ENCODE assay signal across 1 cellular context in genomic region chr5:136018814-136019777, GRCh38.
TF ChIP-seq lines count a peak whose summit lies in the region.

No MANE protein-coding gene starts in this region.

TF ChIP-seq in HEK293, 187 proteins besides CTCF, POLR2A, EP300 and RAD21 (continued from another document):
- no peak for TF ChIP-seq ZNF280D (tag by site-specific recombination; IDR thresholded peaks at IDR 0.05)
- TF ChIP-seq ZNF324 (tag by site-specific recombination; IDR thresholded peaks at IDR 0.05), result no peak
- peak; percentile 52; the same call in 1 of the 2 replicates for TF ChIP-seq ZNF24 (tag by site-specific recombination; IDR thresholded peaks at IDR 0.05)
- TF ChIP-seq BCL11A (tag by site-specific recombination; IDR thresholded peaks at IDR 0.05; ENCODE audit: low read depth), result 0 out of 2 replicates have a peak, but pooled peaks have one; percentile 57
- TF ChIP-seq ZBTB17 (tag by site-specific recombination; IDR thresholded peaks at IDR 0.05), result peak; percentile 28; the same call in 1 of the 2 replicates
- peak; percentile 35 for TF ChIP-seq ZIC2 (tag by site-specific recombination; IDR thresholded peaks at IDR 0.05)
- TF ChIP-seq ZNF629 (tag by site-specific recombination; IDR thresholded peaks at IDR 0.05), result 0 out of 2 replicates have a peak, but pooled peaks have one; percentile 22
- TF ChIP-seq ZNF398 (tag by site-specific recombination; IDR thresholded peaks at IDR 0.05), result no peak
- TF ChIP-seq OSR2 (tag by site-specific recombination; IDR thresholded peaks at IDR 0.05), result peak; percentile 86
- TF ChIP-seq, protein P1, sequence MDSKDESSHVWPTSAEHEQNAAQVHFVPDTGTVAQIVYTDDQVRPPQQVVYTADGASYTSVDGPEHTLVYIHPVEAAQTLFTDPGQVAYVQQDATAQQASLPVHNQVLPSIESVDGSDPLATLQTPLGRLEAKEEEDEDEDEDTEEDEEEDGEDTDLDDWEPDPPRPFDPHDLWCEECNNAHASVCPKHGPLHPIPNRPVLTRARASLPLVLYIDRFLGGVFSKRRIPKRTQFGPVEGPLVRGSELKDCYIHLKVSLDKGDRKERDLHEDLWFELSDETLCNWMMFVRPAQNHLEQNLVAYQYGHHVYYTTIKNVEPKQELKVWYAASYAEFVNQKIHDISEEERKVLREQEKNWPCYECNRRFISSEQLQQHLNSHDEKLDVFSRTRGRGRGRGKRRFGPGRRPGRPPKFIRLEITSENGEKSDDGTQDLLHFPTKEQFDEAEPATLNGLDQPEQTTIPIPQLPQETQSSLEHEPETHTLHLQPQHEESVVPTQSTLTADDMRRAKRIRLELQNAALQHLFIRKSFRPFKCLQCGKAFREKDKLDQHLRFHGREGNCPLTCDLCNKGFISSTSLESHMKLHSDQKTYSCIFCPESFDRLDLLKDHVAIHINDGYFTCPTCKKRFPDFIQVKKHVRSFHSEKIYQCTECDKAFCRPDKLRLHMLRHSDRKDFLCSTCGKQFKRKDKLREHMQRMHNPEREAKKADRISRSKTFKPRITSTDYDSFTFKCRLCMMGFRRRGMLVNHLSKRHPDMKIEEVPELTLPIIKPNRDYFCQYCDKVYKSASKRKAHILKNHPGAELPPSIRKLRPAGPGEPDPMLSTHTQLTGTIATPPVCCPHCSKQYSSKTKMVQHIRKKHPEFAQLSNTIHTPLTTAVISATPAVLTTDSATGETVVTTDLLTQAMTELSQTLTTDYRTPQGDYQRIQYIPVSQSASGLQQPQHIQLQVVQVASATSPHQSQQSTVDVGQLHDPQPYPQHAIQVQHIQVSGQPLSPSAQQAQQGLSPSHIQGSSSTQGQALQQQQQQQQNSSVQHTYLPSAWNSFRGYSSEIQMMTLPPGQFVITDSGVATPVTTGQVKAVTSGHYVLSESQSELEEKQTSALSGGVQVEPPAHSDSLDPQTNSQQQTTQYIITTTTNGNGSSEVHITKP (tag by site-specific recombination; IDR thresholded peaks at IDR 0.05), result peak; percentile 89
- peak; percentile 32; the same call in 1 of the 2 replicates for TF ChIP-seq ZBTB21 (tag by site-specific recombination; IDR thresholded peaks at IDR 0.05)
- TF ChIP-seq, protein P2, sequence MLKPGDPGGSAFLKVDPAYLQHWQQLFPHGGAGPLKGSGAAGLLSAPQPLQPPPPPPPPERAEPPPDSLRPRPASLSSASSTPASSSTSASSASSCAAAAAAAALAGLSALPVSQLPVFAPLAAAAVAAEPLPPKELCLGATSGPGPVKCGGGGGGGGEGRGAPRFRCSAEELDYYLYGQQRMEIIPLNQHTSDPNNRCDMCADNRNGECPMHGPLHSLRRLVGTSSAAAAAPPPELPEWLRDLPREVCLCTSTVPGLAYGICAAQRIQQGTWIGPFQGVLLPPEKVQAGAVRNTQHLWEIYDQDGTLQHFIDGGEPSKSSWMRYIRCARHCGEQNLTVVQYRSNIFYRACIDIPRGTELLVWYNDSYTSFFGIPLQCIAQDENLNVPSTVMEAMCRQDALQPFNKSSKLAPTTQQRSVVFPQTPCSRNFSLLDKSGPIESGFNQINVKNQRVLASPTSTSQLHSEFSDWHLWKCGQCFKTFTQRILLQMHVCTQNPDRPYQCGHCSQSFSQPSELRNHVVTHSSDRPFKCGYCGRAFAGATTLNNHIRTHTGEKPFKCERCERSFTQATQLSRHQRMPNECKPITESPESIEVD (tag by site-specific recombination; IDR thresholded peaks at IDR 0.05), result peak; percentile 82
- TF ChIP-seq YY1 (tag by site-specific recombination; IDR thresholded peaks at IDR 0.05), result no peak
- TF ChIP-seq ZNF518A (tag by site-specific recombination; conservative IDR thresholded peaks at IDR 0.05; ENCODE audit: low read depth), result no peak
